In the genomic region with DNA sequence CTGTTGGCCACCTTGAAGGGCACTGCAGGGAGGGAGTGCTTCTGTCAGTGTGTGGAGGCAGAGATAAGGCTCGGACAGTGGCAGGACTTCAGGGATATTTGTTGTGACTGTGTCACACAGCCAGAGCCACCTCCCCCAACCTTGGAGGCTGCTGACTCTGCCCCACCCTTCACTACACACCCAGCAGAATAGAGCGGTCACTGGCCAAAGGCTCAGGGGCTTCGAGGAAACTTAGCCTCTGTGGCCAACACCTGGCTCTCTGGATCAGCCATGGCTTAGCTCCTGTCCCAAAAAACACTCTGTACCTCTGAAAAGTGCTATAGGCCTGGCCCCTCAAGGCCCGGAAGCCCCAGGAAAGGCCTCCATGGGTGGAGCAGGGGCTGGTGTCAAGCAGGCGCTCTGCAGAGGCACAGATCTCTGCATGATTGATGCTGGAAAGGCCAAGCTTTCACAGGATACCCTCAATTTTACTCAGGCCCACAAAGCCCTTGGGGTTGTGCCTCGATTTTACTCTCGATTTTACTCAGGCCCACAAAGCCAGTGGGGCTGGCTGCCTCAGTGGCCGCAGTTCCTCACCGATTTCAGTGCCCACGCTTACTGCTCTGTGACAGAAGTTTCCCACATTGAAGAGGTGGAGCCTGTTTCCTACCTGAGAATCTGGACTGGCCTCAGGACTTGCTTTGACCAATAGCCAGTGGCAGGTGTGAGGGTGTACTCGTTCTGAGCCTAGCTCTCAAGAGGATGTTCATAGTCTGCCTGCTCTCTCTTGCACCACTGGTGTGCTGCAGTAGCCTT, we compare ENCODE assay signal across 22 cellular contexts.
A peak's percentile ranks its signal among the peaks of the same experiment; 100 is the strongest.
DNase-seq lines count a peak whose midpoint lies in the region; ATAC-seq and TF ChIP-seq lines count a peak whose summit lies in the region.
"Had no signal": no experiment of that assay in that cellular context is flagged by ENCODE, and none has a peak within 500 bp of the region (broad histone marks: within the 10 kb centered on the region; RNA-seq: fewer than 3 reads in every experiment).

No MANE protein-coding gene starts in this region.

- WGBS in testis, 2 donors: 73 to 83% methylated on average over 7 to 11 of the region's 11 CpGs

- H3K4me1 ChIP-seq in DOHH2 (ENCODE audit: control insufficient read depth, low read length): peaks cover 63% of the 10 kb centered on the region
- no peaks in the 10 kb centered on the region for H3K4me1 ChIP-seq in testis
- H3K4me1 ChIP-seq in CD8-positive, alpha-beta memory T cell (ENCODE audit: insufficient read depth, low read length): no peaks in the 10 kb centered on the region
- H3K4me1 ChIP-seq: colonic mucosa, psoas muscle, tibial artery had no signal

- peaks cover 0 to 2% (median 0%) of the 10 kb centered on the region in 5 donors for H3K9me3 Mint-ChIP-seq in CD8-positive, alpha-beta memory T cell
- H3K9me3 Mint-ChIP-seq: naive B cell had no signal

- no peaks in the 10 kb centered on the region for H3K79me2 ChIP-seq in DOHH2 (ENCODE audit: control insufficient read depth, low read length)

- TF ChIP-seq POLR2A in GM19193 (IDR thresholded peaks at IDR 0.05; ENCODE audit: extremely low read depth, insufficient read depth, insufficient read length) (peak; percentile 35), testis (IDR thresholded peaks at IDR 0.05) (no peak)

- TF ChIP-seq CTCF in DOHH2 (IDR thresholded peaks at IDR 0.05; ENCODE audit: low read depth, low read length, poor library complexity, severe bottlenecking): no peak
- no peak for TF ChIP-seq CTCF in testis (IDR thresholded peaks at IDR 0.05)

- H3K27ac ChIP-seq in DOHH2 (ENCODE audit: low read depth, low read length) (peak overlapping the region; percentile 48), testis (no peak overlapping the region)
- H3K27ac ChIP-seq in CD8-positive, alpha-beta memory T cell (ENCODE audit: low read depth, low read length): no peak overlapping the region
- H3K27ac ChIP-seq: colonic mucosa, HL-60, psoas muscle, tibial artery had no signal

- no peaks in the 10 kb centered on the region for H4K20me1 ChIP-seq in DOHH2 (ENCODE audit: control insufficient read depth, insufficient read depth, low read depth, low read length)

- ATAC-seq in HG02678 (IDR thresholded peaks at IDR 0.05; ENCODE audit: unreplicated experiment): peak; percentile 54
- peak; percentile 45 for ATAC-seq in HG03469 (IDR thresholded peaks at IDR 0.05; ENCODE audit: unreplicated experiment)
- ATAC-seq: left lobe of liver, psoas muscle had no signal

- intact Hi-C loops in testis (cut with DNase I; ENCODE audit: low total_unique reads): no loop called here

- H3K27ac Mint-ChIP-seq in CD8-positive, alpha-beta memory T cell: no peak overlapping the region

- no peaks in the 10 kb centered on the region for H3K4me1 Mint-ChIP-seq in CD8-positive, alpha-beta memory T cell
- H3K4me1 Mint-ChIP-seq: naive B cell had no signal

- H3K27me3 ChIP-seq in DOHH2 (ENCODE audit: control insufficient read depth, low read length): no peaks in the 10 kb centered on the region
- no peaks in the 10 kb centered on the region for H3K27me3 ChIP-seq in testis
- no peaks in the 10 kb centered on the region for H3K27me3 ChIP-seq in CD8-positive, alpha-beta memory T cell (ENCODE audit: insufficient read depth, low read length, poor library complexity, severe bottlenecking)
- H3K27me3 ChIP-seq: colonic mucosa had no signal

- no peak overlapping the region for H3K4me3 Mint-ChIP-seq in CD8-positive, alpha-beta memory T cell

- DNase-seq in testis (no peak), kidney glomerular epithelial cell (lab: John Stamatoyannopoulos, UW) (no peak)
- no peak for DNase-seq in CD8-positive, alpha-beta memory T cell
- no peak for DNase-seq in effector CD4-positive, alpha-beta T cell
- DNase-seq: activated CD4-positive, alpha-beta T cell treated with anti-CD3 and anti-CD28 coated beads, Interleukin-2, amount 50 U/mL, for 48 hours; activated effector memory CD4-positive, alpha-beta T cell treated with Interleukin-2 at 50 U/mL for 16 hours; aorta; colonic mucosa; hippocampal formation; naive B cell; NCI-H187; NCI-H82; psoas muscle; SHP77; T1000; tibial artery had no signal

- CTCF ChIA-PET in CD8-positive, alpha-beta memory T cell (lab: Charles Lee): no interaction called here

- peaks cover 0 to 1% (median 0%) of the 10 kb centered on the region in 3 donors for H3K36me3 Mint-ChIP-seq in CD8-positive, alpha-beta memory T cell
- H3K36me3 Mint-ChIP-seq: naive B cell had no signal

- no peaks in the 10 kb centered on the region for H3K9me2 ChIP-seq in DOHH2 (replicated peaks; ENCODE audit: control insufficient read depth, low read length)

- H3K4me3 ChIP-seq in DOHH2 (ENCODE audit: low read length) (peak overlapping the region; percentile 48), testis (no peak overlapping the region)
- no peak overlapping the region for H3K4me3 ChIP-seq in CD8-positive, alpha-beta memory T cell (ENCODE audit: low read length)
- H3K4me3 ChIP-seq: colonic mucosa, psoas muscle, tibial artery had no signal

- peaks cover 9 to 26% of the 10 kb centered on the region in 2 donors for H3K27me3 Mint-ChIP-seq in CD8-positive, alpha-beta memory T cell

- H3F3A ChIP-seq in DOHH2 (ENCODE audit: control insufficient read depth, insufficient read depth): no peaks in the 10 kb centered on the region

- H3K36me3 ChIP-seq in DOHH2 (ENCODE audit: control insufficient read depth, low read length) (no peaks in the 10 kb centered on the region), testis (ENCODE audit: low read depth, missing control alignments) (no peaks in the 10 kb centered on the region)
- H3K36me3 ChIP-seq in CD8-positive, alpha-beta memory T cell (ENCODE audit: insufficient read depth, low read length): no peaks in the 10 kb centered on the region
- H3K36me3 ChIP-seq: colonic mucosa, tibial artery had no signal

- H3K9me3 ChIP-seq in DOHH2 (ENCODE audit: control insufficient read depth, insufficient read depth, low read length) (no peaks in the 10 kb centered on the region), testis (no peaks in the 10 kb centered on the region)
- H3K9me3 ChIP-seq in CD8-positive, alpha-beta memory T cell (ENCODE audit: low read length): no peaks in the 10 kb centered on the region
- H3K9me3 ChIP-seq: colonic mucosa, psoas muscle, tibial artery had no signal

- H3K4me2 ChIP-seq in DOHH2 (ENCODE audit: low read length): peak overlapping the region; percentile 64

- POLR2A ChIA-PET in CD8-positive, alpha-beta memory T cell (lab: Charles Lee): no interaction called here
